ENCODE assay signal across 27 cellular contexts in the genomic region with DNA sequence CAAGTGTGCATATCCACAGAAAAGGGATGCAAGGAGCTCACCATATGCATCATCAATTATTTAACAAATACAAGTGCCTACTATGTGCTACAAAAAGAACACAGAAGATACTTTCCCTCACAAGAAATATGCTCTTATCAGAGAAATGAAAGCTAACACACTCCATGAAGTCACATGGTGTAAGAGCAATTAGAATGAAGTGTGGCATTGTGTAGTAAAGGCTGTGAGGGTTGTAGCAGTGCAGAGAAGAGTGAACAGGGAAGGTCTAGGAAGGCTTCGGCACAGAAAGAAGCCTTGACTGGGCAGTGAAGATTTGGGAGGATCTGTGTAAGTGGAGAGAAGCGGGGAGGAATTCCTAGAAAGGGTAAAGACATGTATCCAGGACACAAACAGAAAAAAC. TPM values are rescaled to one million over a fixed set of nuclear protein-coding genes. Genes with fewer than 3 reads are reported as not detected.
DNase-seq lines count a peak whose midpoint lies in the region; ATAC-seq and TF ChIP-seq lines count a peak whose summit lies in the region.
"Had no signal": no experiment of that assay in that cellular context is flagged by ENCODE, and none has a peak within 500 bp of the region (broad histone marks: within the 10 kb centered on the region; RNA-seq: fewer than 3 reads in every experiment).

No MANE protein-coding gene starts in this region.

- H3K9me3 Mint-ChIP-seq in HFFc6 = no peaks in the 10 kb centered on the region
- H3K9me3 Mint-ChIP-seq in naive thymus-derived CD8-positive, alpha-beta T cell = no peaks in the 10 kb centered on the region
- H3K9me3 Mint-ChIP-seq: CD8-positive, alpha-beta T cell had no signal

- no peaks in the 10 kb centered on the region for H3K9me3 ChIP-seq in T-helper 17 cell (ENCODE audit: control insufficient read depth, low read length, poor library complexity, severe bottlenecking)
- H3K9me3 ChIP-seq: A549, Caco-2 had no signal

- POLR2A ChIA-PET in naive thymus-derived CD8-positive, alpha-beta T cell (lab: Charles Lee) = no interaction called here

- H3K4me1 Mint-ChIP-seq in HFFc6 (ENCODE audit: low read depth) (peaks cover 57% of the 10 kb centered on the region), T-helper 17 cell (peaks cover 11% of the 10 kb centered on the region)
- H3K4me1 Mint-ChIP-seq in naive thymus-derived CD8-positive, alpha-beta T cell = peaks cover 0 to 7% (median 3%) of the 10 kb centered on the region in 4 donors

- peaks cover 59% of the 10 kb centered on the region for H3K36me3 Mint-ChIP-seq in HFFc6 (ENCODE audit: low read depth)
- H3K36me3 Mint-ChIP-seq in T-helper 17 cell (ENCODE audit: low read depth) = peaks cover 23% of the 10 kb centered on the region
- H3K36me3 Mint-ChIP-seq in naive thymus-derived CD8-positive, alpha-beta T cell = peaks cover 12 to 88% (median 24%) of the 10 kb centered on the region in 3 donors

- DNase-seq in HFFc6 = no peak
- no peak for DNase-seq in T-helper 17 cell
- DNase-seq in medulla oblongata (ENCODE audit: extremely low spot score) = peak; percentile 54
- DNase-seq in cerebellar cortex (ENCODE audit: low spot score) = no peak
- DNase-seq in naive thymus-derived CD8-positive, alpha-beta T cell = no peak
- DNase-seq in activated gamma-delta T cell treated with Interleukin-2 at 50 U/mL for 16 hours = no peak
- DNase-seq: AML-193; Caco-2; CD8-positive, alpha-beta T cell; DMS79 treated with DMSO at 0.1 percent for 48 hours; GOT3; HCEC 1CT; Karpas-422; MV-4-11; NCI-H1105; NCI-H1436 treated with DMSO at 0.1 percent for 48 hours; NCI-H1930; NCI-H446 treated with DMSO at 0.1 percent for 48 hours; NCI-H526; NCI-H82; NK-92 treated with Interleukin-12 subunit alpha and Interleukin-12 subunit beta, amount 100 ng/mL, for 24 hours; PC-3 had no signal

- ATAC-seq in T-helper 17 cell = no peak
- no peak for ATAC-seq in naive thymus-derived CD8-positive, alpha-beta T cell
- ATAC-seq: A549; CD8-positive, alpha-beta T cell; PC-3; SK-N-SH treated with all-trans-retinoic acid at 6 μM for 48 hours had no signal

- H3K4me3 Mint-ChIP-seq in HFFc6 (no peak overlapping the region), T-helper 17 cell (no peak overlapping the region)
- no peak overlapping the region for H3K4me3 Mint-ChIP-seq in naive thymus-derived CD8-positive, alpha-beta T cell
- H3K4me3 Mint-ChIP-seq: CD8-positive, alpha-beta T cell had no signal

- H3K27ac ChIP-seq in temporal lobe (ENCODE audit: low read depth, low read length) = peak overlapping the region; percentile 17
- H3K27ac ChIP-seq: A549; BLaER1 treated with 17β-estradiol and CSF1 and Interleukin-3, amounts not matched to agents 10 nM and 100 nM; HL-60 had no signal

- TF ChIP-seq CTCF in HFFc6 (IDR thresholded peaks at IDR 0.05) = no peak

- H3K27ac Mint-ChIP-seq in HFFc6 (peak overlapping the region; percentile 60), T-helper 17 cell (peak overlapping the region; percentile 91)
- H3K27ac Mint-ChIP-seq in naive thymus-derived CD8-positive, alpha-beta T cell = peak overlapping the region in 4 of 10 donors; percentile 3 to 57 (median 20)
- H3K27ac Mint-ChIP-seq: CD8-positive, alpha-beta T cell had no signal

- H3K27me3 Mint-ChIP-seq in HFFc6 (ENCODE audit: insufficient read depth) = no peaks in the 10 kb centered on the region; the same call in none of the 2 replicates
- H3K27me3 Mint-ChIP-seq in T-helper 17 cell = no peaks in the 10 kb centered on the region
- H3K27me3 Mint-ChIP-seq in naive thymus-derived CD8-positive, alpha-beta T cell = no peaks in the 10 kb centered on the region

RNA-seq across cellular contexts. Expression of a gene that starts 22.5 kb away (rescaled TPM):
- 10 to 100 TPM; 41.6 to 50.9 (median 44.3) TPM for total RNA-seq in HFFc6 (2021; fragmentation: NEBNext Ultra II Directional; extraction: Animal tissue kit (Norgen Biotek cat#: 25700))
- total RNA-seq in T-helper 17 cell = 10 to 100 TPM; 26.4 to 32.0 TPM
- 18.9 TPM for total RNA-seq in temporal lobe
- 10 to 100 TPM; 38.1 to 38.2 TPM for total RNA-seq in naive thymus-derived CD8-positive, alpha-beta T cell
- 10 to 100 TPM; 12.5 to 14.8 (median 14.4) TPM for polyA plus RNA-seq in naive thymus-derived CD8-positive, alpha-beta T cell
